8 cellular contexts compared by ENCODE assay signal in the genomic region with DNA sequence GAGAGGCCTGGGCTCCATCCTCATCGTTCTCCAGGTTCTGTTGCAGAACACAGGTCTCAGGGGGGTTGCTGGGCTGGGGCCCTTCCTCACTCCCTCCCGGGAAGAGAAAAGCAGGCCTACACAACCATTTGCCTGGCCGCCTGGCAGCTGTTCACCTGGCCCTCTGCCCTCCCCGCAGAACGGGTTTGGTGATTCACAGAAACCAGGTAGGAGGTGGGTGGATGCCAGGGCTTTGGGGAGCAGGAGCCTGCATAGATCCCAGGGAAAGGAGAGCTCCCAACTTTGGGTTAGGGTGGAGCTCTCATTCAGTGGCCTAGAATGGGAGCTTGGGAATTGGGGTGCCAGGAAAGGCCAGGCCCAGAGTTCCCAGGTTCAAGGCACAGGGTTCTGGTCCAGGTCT. TPM values are rescaled to one million over a fixed set of nuclear protein-coding genes. Genes with fewer than 3 reads are reported as not detected.
DNase-seq lines count a peak whose midpoint lies in the region; ATAC-seq, FAIRE-seq and TF ChIP-seq lines count a peak whose summit lies in the region.

No MANE protein-coding gene starts in this region.

- no peak for ATAC-seq in activated naive CD4-positive, alpha-beta T cell treated with anti-CD3 and anti-CD28 coated beads, Interleukin-2, amount 50 U/mL, for 72 hours
- no peak for ATAC-seq in stimulated activated effector memory CD8-positive, alpha-beta T cell treated with anti-CD3 and anti-CD28 coated beads, Interleukin-12 subunit alpha, Interleukin-12 subunit beta, amount 100 ng/mL, for 72 hours
- no peak for ATAC-seq in GM18520 (IDR thresholded peaks at IDR 0.05; ENCODE audit: unreplicated experiment)

- H3K36me3 Mint-ChIP-seq in activated naive CD4-positive, alpha-beta T cell treated with anti-CD3 and anti-CD28 coated beads, Interleukin-2, amount 50 U/mL, for 72 hours = peaks cover 7 to 15% of the 10 kb centered on the region in 2 donors
- H3K36me3 Mint-ChIP-seq in stimulated activated effector memory CD8-positive, alpha-beta T cell treated with anti-CD3 and anti-CD28 coated beads, Interleukin-12 subunit alpha, Interleukin-12 subunit beta, amount 100 ng/mL, for 72 hours = peaks cover 10% of the 10 kb centered on the region

- POLR2A ChIA-PET in AG04450 (lab: Yijun Ruan, JAX) = interaction anchor here (2.5 kb wide), 1 partner anchor 66 kb away, joined by 11 read pairs; a partner anchor contains a TSS

- H3K4me1 ChIP-seq in iPS-18a (ENCODE audit: control insufficient read depth, low read depth, low read length) = peaks cover 7% of the 10 kb centered on the region

- H3K27ac Mint-ChIP-seq in activated naive CD4-positive, alpha-beta T cell treated with anti-CD3 and anti-CD28 coated beads, Interleukin-2, amount 50 U/mL, for 72 hours = peak overlapping the region; percentile 82 to 97
- H3K27ac Mint-ChIP-seq in stimulated activated effector memory CD8-positive, alpha-beta T cell treated with anti-CD3 and anti-CD28 coated beads, Interleukin-12 subunit alpha, Interleukin-12 subunit beta, amount 100 ng/mL, for 72 hours = peak overlapping the region; percentile 91

- no peak overlapping the region for H3K27ac ChIP-seq in AG04450 (ENCODE audit: low read depth, low read length)
- H3K27ac ChIP-seq in HL-60 (replicated peaks) = no peak overlapping the region
- H3K27ac ChIP-seq in iPS-18a (ENCODE audit: low read length) = no peak overlapping the region

- H3K4me1 Mint-ChIP-seq in stimulated activated effector memory CD8-positive, alpha-beta T cell treated with anti-CD3 and anti-CD28 coated beads, Interleukin-12 subunit alpha, Interleukin-12 subunit beta, amount 100 ng/mL, for 72 hours = peaks cover 41% of the 10 kb centered on the region

- H3K9ac ChIP-seq in iPS-18a (ENCODE audit: low read length) = peak overlapping the region; percentile 69

- no peaks in the 10 kb centered on the region for H3K27me3 ChIP-seq in AG04450 (ENCODE audit: control insufficient read depth, insufficient read depth, low read length)
- H3K27me3 ChIP-seq in HL-60 (ENCODE audit: insufficient read depth, poor library complexity, severe bottlenecking) = no peaks in the 10 kb centered on the region
- H3K27me3 ChIP-seq in iPS-18a (ENCODE audit: control insufficient read depth, insufficient read depth, low read length) = no peaks in the 10 kb centered on the region

- H3K9me3 Mint-ChIP-seq in activated naive CD4-positive, alpha-beta T cell treated with anti-CD3 and anti-CD28 coated beads, Interleukin-2, amount 50 U/mL, for 72 hours = no peaks in the 10 kb centered on the region
- H3K9me3 Mint-ChIP-seq in stimulated activated effector memory CD8-positive, alpha-beta T cell treated with anti-CD3 and anti-CD28 coated beads, Interleukin-12 subunit alpha, Interleukin-12 subunit beta, amount 100 ng/mL, for 72 hours = no peaks in the 10 kb centered on the region

- no peaks in the 10 kb centered on the region for H3K36me3 ChIP-seq in iPS-18a (ENCODE audit: control insufficient read depth, low read depth, low read length)

- H3K4me3 Mint-ChIP-seq in stimulated activated effector memory CD8-positive, alpha-beta T cell treated with anti-CD3 and anti-CD28 coated beads, Interleukin-12 subunit alpha, Interleukin-12 subunit beta, amount 100 ng/mL, for 72 hours = peak overlapping the region; percentile 91

- TF ChIP-seq CTCF in AG04450 (IDR thresholded peaks at IDR 0.05; ENCODE audit: low read depth, low read length) (no peak), HL-60 (IDR thresholded peaks at IDR 0.05; ENCODE audit: insufficient read depth, low read length) (no peak), D721Med (IDR thresholded peaks at IDR 0.05; ENCODE audit: insufficient read depth, missing control alignments) (no peak)

- H3K9me3 ChIP-seq in AG04450 (ENCODE audit: control insufficient read depth, insufficient read depth, low read length) (peaks cover 10% of the 10 kb centered on the region; the same call in 1 of the 2 replicates), iPS-18a (ENCODE audit: control insufficient read depth, low read depth, low read length) (no peaks in the 10 kb centered on the region)

- no peak for FAIRE-seq in D721Med (lab: Jason Lieb, UNC)

- DNase-seq in AG04450 (ENCODE audit: low read depth, low spot score) = no peak
- DNase-seq in HL-60 (ENCODE audit: low read depth in 1 of 2, low spot score in 1 of 2) = no peak
- no peak for DNase-seq in activated naive CD4-positive, alpha-beta T cell treated with anti-CD3 and anti-CD28 coated beads, Interleukin-2, amount 50 U/mL, for 72 hours (ENCODE audit: low spot score in 2 of 2)
- no peak for DNase-seq in stimulated activated effector memory CD8-positive, alpha-beta T cell treated with anti-CD3 and anti-CD28 coated beads, Interleukin-12 subunit alpha, Interleukin-12 subunit beta, amount 100 ng/mL, for 72 hours (ENCODE audit: low spot score in 2 of 2)
- no peak for DNase-seq in D721Med (ENCODE audit: insufficient read length, low spot score)
- no peak for DNase-seq in dermis blood vessel endothelial cell

- CTCF ChIA-PET in AG04450 (lab: Charles Lee) = interaction anchor here (2.8 kb wide), 1 partner anchor 67 kb away, joined by 15 read pairs; a partner anchor contains a TSS

- H3K4me3 ChIP-seq in AG04450 (ENCODE audit: low read depth, low read length) (peak overlapping the region; percentile 70), HL-60 (replicated peaks; ENCODE audit: insufficient read depth, low read length) (peak overlapping the region; percentile 65), iPS-18a (ENCODE audit: low read length) (peak overlapping the region; percentile 78)

RNA-seq across cellular contexts. Expression of a gene that starts 1.0 kb away (rescaled TPM):
- polyA plus RNA-seq in AG04450 (2011; rRNA removed) = 14.7 and 22.5 TPM in 2 replicates
- 2.7 and 4.6 TPM in 2 replicates for polyA minus RNA-seq in AG04450 (2011; rRNA and poly(A)+ RNA removed)
- 10 to 100 TPM; 39.1 to 77.9 TPM for total RNA-seq in activated naive CD4-positive, alpha-beta T cell treated with anti-CD3 and anti-CD28 coated beads, Interleukin-2, amount 50 U/mL, for 72 hours
- 30.6 and 40.9 TPM in 2 replicates for total RNA-seq in dermis blood vessel endothelial cell

RNA-seq across cellular contexts. Expression of a gene that starts 12.9 kb away (rescaled TPM):
- not detected in 2 replicates for polyA plus RNA-seq in AG04450 (2011; rRNA removed)
- not detected in 2 replicates for polyA minus RNA-seq in AG04450 (2011; rRNA and poly(A)+ RNA removed)
- total RNA-seq in activated naive CD4-positive, alpha-beta T cell treated with anti-CD3 and anti-CD28 coated beads, Interleukin-2, amount 50 U/mL, for 72 hours = 1 to 10 TPM; 1.7 to 2.8 TPM
- total RNA-seq in dermis blood vessel endothelial cell = 1.0 and 4.9 TPM in 2 replicates

RNA-seq across cellular contexts. Expression of a gene that starts 14.8 kb away (rescaled TPM):
- polyA plus RNA-seq in AG04450 (2011; rRNA removed) = 55.3 and 75.7 TPM in 2 replicates
- 40.0 and 51.4 TPM in 2 replicates for polyA minus RNA-seq in AG04450 (2011; rRNA and poly(A)+ RNA removed)
- total RNA-seq in activated naive CD4-positive, alpha-beta T cell treated with anti-CD3 and anti-CD28 coated beads, Interleukin-2, amount 50 U/mL, for 72 hours = 100 to 1,000 TPM; 151 to 207 TPM
- total RNA-seq in dermis blood vessel endothelial cell = 81.0 and 124 TPM in 2 replicates

RNA-seq across cellular contexts. Expression of a gene that starts 15.5 kb away (rescaled TPM):
- polyA plus RNA-seq in AG04450 (2011; rRNA removed) = not detected in 2 replicates
- polyA minus RNA-seq in AG04450 (2011; rRNA and poly(A)+ RNA removed) = not detected in 2 replicates
- not detected for total RNA-seq in activated naive CD4-positive, alpha-beta T cell treated with anti-CD3 and anti-CD28 coated beads, Interleukin-2, amount 50 U/mL, for 72 hours
- under 0.01 TPM in 1 of 2 replicates, not detected in the other for total RNA-seq in dermis blood vessel endothelial cell

RNA-seq across cellular contexts. Expression of a gene that starts 24.8 kb away (rescaled TPM):
- 69.8 and 96.0 TPM in 2 replicates for polyA plus RNA-seq in AG04450 (2011; rRNA removed)
- polyA minus RNA-seq in AG04450 (2011; rRNA and poly(A)+ RNA removed) = 68.4 and 106 TPM in 2 replicates
- total RNA-seq in activated naive CD4-positive, alpha-beta T cell treated with anti-CD3 and anti-CD28 coated beads, Interleukin-2, amount 50 U/mL, for 72 hours = 100 to 1,000 TPM; 293 to 428 TPM
- total RNA-seq in dermis blood vessel endothelial cell = 213 and 279 TPM in 2 replicates
